Comparison of ENCODE assay signal across 18 cellular contexts in the genomic region with DNA sequence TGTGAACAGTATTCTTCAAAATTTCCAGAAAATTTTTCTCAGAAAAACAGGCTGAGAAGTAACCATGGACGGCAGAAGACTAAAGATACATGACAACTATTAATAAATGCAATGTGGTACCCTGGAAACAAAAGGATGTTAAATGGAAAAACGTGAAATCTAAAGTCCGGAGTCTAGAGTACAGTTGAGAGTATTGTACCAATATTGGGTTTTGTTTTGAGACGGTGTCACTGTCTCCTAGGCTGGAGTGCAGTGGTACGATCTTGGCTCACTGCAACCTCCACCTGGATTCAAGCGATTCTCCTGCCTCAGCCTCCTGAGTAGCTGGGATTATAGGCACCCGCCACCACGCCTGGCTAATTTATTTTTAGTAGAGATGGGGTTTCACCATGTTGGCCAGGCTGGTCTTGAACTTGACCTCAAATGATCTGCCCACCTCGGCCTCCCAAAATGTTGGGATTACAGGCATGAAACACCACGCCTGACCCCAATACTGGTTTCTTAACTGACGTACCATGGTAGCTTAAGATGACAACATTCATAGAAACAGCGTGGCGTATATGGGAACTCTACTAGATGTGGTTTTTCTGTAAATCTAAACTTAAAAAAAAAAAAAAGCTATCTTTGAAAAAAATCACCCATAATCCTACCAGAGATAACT. TPM values are rescaled to one million over a fixed set of nuclear protein-coding genes. Genes with fewer than 3 reads are reported as not detected.
DNase-seq lines count a peak whose midpoint lies in the region; ATAC-seq, FAIRE-seq and TF ChIP-seq lines count a peak whose summit lies in the region.
"Had no signal": no experiment of that assay in that cellular context is flagged by ENCODE, and none has a peak within 500 bp of the region (broad histone marks: within the 10 kb centered on the region; RNA-seq: fewer than 3 reads in every experiment).

No MANE protein-coding gene starts in this region.

- H3K4me2 ChIP-seq in HepG2 (ENCODE audit: low read depth, low read length): no peak overlapping the region

- H3K9me3 ChIP-seq in HepG2 (ENCODE audit: low read length) (no peaks in the 10 kb centered on the region), right lobe of liver (no peaks in the 10 kb centered on the region)
- H3K9me3 ChIP-seq: left ventricle myocardium inferior, mucosa of descending colon, SJCRH30 had no signal

- intact Hi-C loops in HepG2 (cut with micrococcal nuclease; ENCODE audit: unreplicated experiment) (no loop called here), right lobe of liver (cut with DNase I) (no loop called here)

- POLR2A ChIA-PET in HepG2 (lab: Yijun Ruan, JAX): interaction anchor here (1.6 to 1.7 kb wide), 2 partner anchors 17 to 19 kb away, joined by 6 to 7 read pairs; a partner anchor contains a TSS

- CTCF ChIA-PET in HepG2 (lab: Yijun Ruan, JAX; ENCODE audit: low intra/inter-chr PET ratio, low total read pairs): no interaction called here

- no peaks in the 10 kb centered on the region for H3K79me2 ChIP-seq in HepG2 (ENCODE audit: insufficient read depth, low read length)

- TF ChIP-seq CTCF in HepG2 (CRISPR knock-in tag; IDR thresholded peaks at IDR 0.05) (no peak), right lobe of liver (IDR thresholded peaks at IDR 0.05) (no peak), chondrocyte (IDR thresholded peaks at IDR 0.05) (no peak)

- no peak overlapping the region for H3K9ac ChIP-seq in HepG2 (ENCODE audit: insufficient read depth, low read depth, low read length)

- H3K36me3 Mint-ChIP-seq in chondrocyte (ENCODE audit: low read depth): peaks cover 34% of the 10 kb centered on the region

- no peak for DNase-seq in HepG2 (ENCODE audit: low spot score)
- DNase-seq in right lobe of liver: no peak
- no peak for DNase-seq in chondrocyte (ENCODE audit: low spot score)
- no peak for DNase-seq in hypothalamus (lab: John Stamatoyannopoulos, UW)
- no peak for DNase-seq in SW 1271 (lab: John Stamatoyannopoulos, UW)
- DNase-seq in AG08395 (ENCODE audit: low spot score): no peak
- DNase-seq: effector CD8-positive, alpha-beta T cell; left ventricle myocardium inferior; mucosa of descending colon; NCI-H1436 treated with DMSO at 0.1 percent for 48 hours; NCI-H774; nucleus accumbens; right cardiac atrium; SJCRH30; T1000 had no signal

- peaks cover 15 to 76% of the 10 kb centered on the region in 2 experiments for H3K36me3 ChIP-seq in HepG2 (replicated peaks in 1 of 2; ENCODE audit: control insufficient read depth in 1 of 2, insufficient read depth in 2 of 2, low read length in 2 of 2)
- H3K36me3 ChIP-seq in right lobe of liver: peaks cover 23 to 89% (median 49%) of the 10 kb centered on the region in 4 donors

- no peaks in the 10 kb centered on the region for H3K9me3 Mint-ChIP-seq in chondrocyte (ENCODE audit: low read depth)

- in situ Hi-C loops in HepG2 (cut with HindIII; ENCODE audit: extremely low pct_ligation_motif_present, low pct_unique_long_range_greater_than_20kb): no loop called here

- TF ChIP-seq EP300 in HepG2 (IDR thresholded peaks at IDR 0.05; ENCODE audit: low read depth in 2 of 2, low read length in 2 of 2) (no peak), HepG2 (CRISPR knock-in tag; IDR thresholded peaks at IDR 0.05; ENCODE audit: borderline replicate concordance) (no peak)

- TF ChIP-seq RAD21 in HepG2 (CRISPR knock-in tag; IDR thresholded peaks at IDR 0.05): no peak

- H2AFZ ChIP-seq in HepG2 (ENCODE audit: low read length): no peak overlapping the region

- H4K20me1 ChIP-seq in HepG2 (ENCODE audit: insufficient read depth, low read length): no peaks in the 10 kb centered on the region; the same call in 1 of the 2 replicates

- H3K27ac Mint-ChIP-seq in chondrocyte (ENCODE audit: unreplicated experiment): peak overlapping the region; percentile 9
- H3K27ac Mint-ChIP-seq: B cell had no signal

- peak; percentile 28 to 36; a peak in 1 of 4 replicates for TF ChIP-seq POLR2A in HepG2 (IDR thresholded peaks at IDR 0.05; ENCODE audit: insufficient read depth in 1 of 2, low read depth in 2 of 2, low read length in 2 of 2)
- no peak for TF ChIP-seq POLR2A in right lobe of liver (IDR thresholded peaks at IDR 0.05)

- peaks cover 8% of the 10 kb centered on the region; the same call in 1 of the 2 replicates for H3K4me1 ChIP-seq in HepG2 (ENCODE audit: insufficient read depth, low read length)
- no peaks in the 10 kb centered on the region for H3K4me1 ChIP-seq in right lobe of liver
- H3K4me1 ChIP-seq: SJCRH30 had no signal

- ATAC-seq in HepG2 (no peak), right lobe of liver (no peak), GM21447 (IDR thresholded peaks at IDR 0.05; ENCODE audit: unreplicated experiment) (no peak)
- ATAC-seq: mucosa of descending colon, right cardiac atrium had no signal

- no peaks in the 10 kb centered on the region for H3K27me3 Mint-ChIP-seq in chondrocyte (ENCODE audit: low read depth)
- H3K27me3 Mint-ChIP-seq: B cell had no signal

- no peaks in the 10 kb centered on the region for H3K4me1 Mint-ChIP-seq in chondrocyte (ENCODE audit: low read depth)

- 87% methylated on average over 10 of the region's 13 CpGs for WGBS in HepG2 (ENCODE audit: low lambda C conversion rate)
- WGBS in right lobe of liver (ENCODE audit: insufficient coverage, low coverage, low lambda C conversion rate, missing lambda C conversion rate): 84% methylated on average over 13 of the region's 13 CpGs

- H3K4me3 ChIP-seq in HepG2 (replicated peaks in 1 of 3; ENCODE audit: insufficient read depth in 1 of 3, low read depth in 2 of 3, low read length in 3 of 3) (no peak overlapping the region), right lobe of liver (no peak overlapping the region)
- H3K4me3 ChIP-seq: left ventricle myocardium inferior, mucosa of descending colon, SJCRH30 had no signal

- H3K27me3 ChIP-seq in HepG2 (ENCODE audit: control insufficient read depth in 1 of 2, insufficient read depth in 2 of 2, low read length in 2 of 2) (no peaks in the 10 kb centered on the region), right lobe of liver (no peaks in the 10 kb centered on the region)
- H3K27me3 ChIP-seq: SJCRH30 had no signal

- no peak for FAIRE-seq in HepG2 (lab: Jason Lieb, UNC)

- no TSS peak for BruUV-seq in HepG2 (replicated peaks; lab: Mats Ljungman, UMichigan)

- H3K27ac ChIP-seq in HepG2 (ENCODE audit: extremely low read length, insufficient read depth, low read length): no peak overlapping the region
- H3K27ac ChIP-seq in right lobe of liver: no peak overlapping the region
- H3K27ac ChIP-seq: left ventricle myocardium inferior, SJCRH30 had no signal

- H3K4me3 Mint-ChIP-seq in chondrocyte (ENCODE audit: unreplicated experiment): no peak overlapping the region
- H3K4me3 Mint-ChIP-seq: B cell had no signal

RNA-seq across cellular contexts. Expression of a gene that starts 16.8 kb away (rescaled TPM):
- 19.5 and 24.0 TPM in 2 replicates for total RNA-seq in HepG2 (2016; rRNA removed; fragmentation: Illumina TruSeq; extraction: Trizol)
- 11.8 and 12.8 TPM in 2 replicates for total RNA-seq in HepG2 (2016; cell fraction: cytosol; rRNA removed; fragmentation: Illumina TruSeq; extraction: Trizol; ENCODE audit: low read depth)
- 20.9 and 24.6 TPM in 2 replicates for total RNA-seq in HepG2 (2016; cell fraction: insoluble cytoplasmic fraction; rRNA removed; fragmentation: Illumina TruSeq; extraction: Trizol)
- total RNA-seq in HepG2 (2016; cell fraction: membrane; rRNA removed; fragmentation: Illumina TruSeq; extraction: Trizol): 7.4 TPM in 2 replicates
- 25.3 and 26.6 TPM in 2 replicates for total RNA-seq in HepG2 (2016; cell fraction: nucleus; rRNA removed; fragmentation: Illumina TruSeq; extraction: Trizol)
- 12.7 and 14.2 TPM in 2 replicates for polyA plus RNA-seq in HepG2 (2011; rRNA removed)
- 4.6 and 6.2 TPM in 2 replicates for polyA plus RNA-seq in HepG2 (2011; cell fraction: cytosol; rRNA removed)
- polyA plus RNA-seq in HepG2 (2011; cell fraction: nucleus; rRNA removed): 15.3 and 21.4 TPM in 2 replicates
- 14.2 and 14.6 TPM in 2 replicates for polyA plus RNA-seq in HepG2 (2012)
- polyA plus RNA-seq in HepG2 (2016; cell fraction: cytosol; fragmentation: Illumina TruSeq; extraction: Trizol; ENCODE audit: low read depth): 0.63 and 0.67 TPM in 2 replicates
- polyA plus RNA-seq in HepG2 (2016; cell fraction: insoluble cytoplasmic fraction; fragmentation: Illumina TruSeq; extraction: Trizol; ENCODE audit: low read depth): 22.2 and 22.3 TPM in 2 replicates
- 2.8 and 3.2 TPM in 2 replicates for polyA plus RNA-seq in HepG2 (2016; cell fraction: membrane; fragmentation: Illumina TruSeq; extraction: Trizol; ENCODE audit: low read depth)
- 35.4 and 37.9 TPM in 2 replicates for polyA plus RNA-seq in HepG2 (2016; cell fraction: nucleus; fragmentation: Illumina TruSeq; extraction: Trizol; ENCODE audit: insufficient read depth, low read depth)
- 4.8 and 13.4 TPM in 2 replicates for polyA minus RNA-seq in HepG2 (2011; rRNA and poly(A)+ RNA removed; ENCODE audit: low replicate concordance)
- 7.5 and 7.9 TPM in 2 replicates for polyA minus RNA-seq in HepG2 (2011; cell fraction: cytosol; rRNA and poly(A)+ RNA removed)
- 37.8 and 39.1 TPM in 2 replicates for polyA minus RNA-seq in HepG2 (2011; cell fraction: nucleus; rRNA and poly(A)+ RNA removed)
- total RNA-seq in right lobe of liver: 10 to 100 TPM in 2 of 6 experiments, 1 to 10 TPM in 4; 4.9 to 14.1 (median 9.5) TPM
- polyA plus RNA-seq in PFSK-1 (2012; ENCODE audit: insufficient read length, low read depth): 15.4 TPM
- total RNA-seq in chondrocyte: 39.3 to 49.5 TPM (median 44.0 TPM) in 3 replicates

RNA-seq across cellular contexts. Expression of a gene that starts 18.7 kb away (rescaled TPM):
- total RNA-seq in HepG2 (2016; rRNA removed; fragmentation: Illumina TruSeq; extraction: Trizol) (496 and 954 TPM in 2 replicates), right lobe of liver (1,000 to 10,000 TPM in 1 of 6 experiments, 100 to 1,000 TPM in 5; 472 to 1,038 (median 633) TPM), chondrocyte (754 to 1,782 TPM (median 760 TPM) in 3 replicates)
- 47.0 and 69.8 TPM in 2 replicates for total RNA-seq in HepG2 (2016; cell fraction: cytosol; rRNA removed; fragmentation: Illumina TruSeq; extraction: Trizol; ENCODE audit: low read depth)
- 468 and 962 TPM in 2 replicates for total RNA-seq in HepG2 (2016; cell fraction: insoluble cytoplasmic fraction; rRNA removed; fragmentation: Illumina TruSeq; extraction: Trizol)
- total RNA-seq in HepG2 (2016; cell fraction: membrane; rRNA removed; fragmentation: Illumina TruSeq; extraction: Trizol): 69.5 and 84.4 TPM in 2 replicates
- 1,047 and 1,178 TPM in 2 replicates for total RNA-seq in HepG2 (2016; cell fraction: nucleus; rRNA removed; fragmentation: Illumina TruSeq; extraction: Trizol)
- 621 and 800 TPM in 2 replicates for polyA plus RNA-seq in HepG2 (2011; rRNA removed)
- polyA plus RNA-seq in HepG2 (2011; cell fraction: cytosol; rRNA removed): 280 and 440 TPM in 2 replicates
- polyA plus RNA-seq in HepG2 (2011; cell fraction: nucleus; rRNA removed): 376 and 536 TPM in 2 replicates
- polyA plus RNA-seq in HepG2 (2012): 1,055 and 1,205 TPM in 2 replicates
- polyA plus RNA-seq in HepG2 (2016; cell fraction: cytosol; fragmentation: Illumina TruSeq; extraction: Trizol; ENCODE audit: low read depth): 44.1 and 50.8 TPM in 2 replicates
- 498 and 522 TPM in 2 replicates for polyA plus RNA-seq in HepG2 (2016; cell fraction: insoluble cytoplasmic fraction; fragmentation: Illumina TruSeq; extraction: Trizol; ENCODE audit: low read depth)
- polyA plus RNA-seq in HepG2 (2016; cell fraction: membrane; fragmentation: Illumina TruSeq; extraction: Trizol; ENCODE audit: low read depth): 50.1 and 59.6 TPM in 2 replicates
- 1,450 and 1,620 TPM in 2 replicates for polyA plus RNA-seq in HepG2 (2016; cell fraction: nucleus; fragmentation: Illumina TruSeq; extraction: Trizol; ENCODE audit: insufficient read depth, low read depth)
- 80.4 and 149 TPM in 2 replicates for polyA minus RNA-seq in HepG2 (2011; rRNA and poly(A)+ RNA removed; ENCODE audit: low replicate concordance)
- 307 and 357 TPM in 2 replicates for polyA minus RNA-seq in HepG2 (2011; cell fraction: cytosol; rRNA and poly(A)+ RNA removed)
- 422 and 476 TPM in 2 replicates for polyA minus RNA-seq in HepG2 (2011; cell fraction: nucleus; rRNA and poly(A)+ RNA removed)
- 336 TPM for polyA plus RNA-seq in PFSK-1 (2012; ENCODE audit: insufficient read length, low read depth)
